7 cellular contexts compared by ENCODE assay signal in genomic region chr16:15022194-15022593, GRCh38. TPM values are rescaled to one million over a fixed set of nuclear protein-coding genes. Genes with fewer than 3 reads are reported as not detected.
DNase-seq lines count a peak whose midpoint lies in the region; ATAC-seq and TF ChIP-seq lines count a peak whose summit lies in the region.
"Not testable (repeated sequence)": the region's sequence is repeated elsewhere in the genome, so short reads cannot be mapped to it uniquely, and the experiment has no call there.

No MANE protein-coding gene starts in this region.

- peak overlapping the region in 1 of 3 experiments; percentile 3 for H3K27ac Mint-ChIP-seq in nephron

- not testable (repeated sequence) for H3K9me3 Mint-ChIP-seq in nephron

- H3K4me3 Mint-ChIP-seq in nephron, result not testable (repeated sequence)

- in situ Hi-C loops in SK-MEL-5 (cut with HindIII; ENCODE audit: low pct_unique_long_range_greater_than_20kb, low sequenced_read_pairs), result not testable (repeated sequence)

- peak; percentile 28 to 51 (median 42) for TF ChIP-seq CTCF in nephron (IDR thresholded peaks at IDR 0.05; ENCODE audit: unreplicated experiment in 3 of 3)

- H3K4me1 Mint-ChIP-seq in nephron, result not testable (repeated sequence)

- peak; percentile 67 for ATAC-seq in GM18498 (IDR thresholded peaks at IDR 0.05; ENCODE audit: unreplicated experiment)
- peak; percentile 43 for ATAC-seq in HG02840 (IDR thresholded peaks at IDR 0.05; ENCODE audit: low FRiP score, unreplicated experiment)

- peak; percentile 95 for DNase-seq in NAMALWA (ENCODE audit: low spot score)
- peak; percentile 82 for DNase-seq in SK-MEL-5 (ENCODE audit: low read depth, low spot score)
- DNase-seq in activated effector memory CD4-positive, alpha-beta T cell treated with Interleukin-2 at 50 U/mL for 16 hours, result peak; percentile 47
- DNase-seq in fibroblast of peridontal ligament (ENCODE audit: extremely low read depth), result peak; percentile 21

- H3K27me3 Mint-ChIP-seq in nephron (ENCODE audit: low read depth), result not testable (repeated sequence)

- H3K36me3 Mint-ChIP-seq in nephron (ENCODE audit: low read depth), result peaks cover 77% of the 10 kb centered on the region

RNA-seq across cellular contexts. Expression of gene NTAN1, which starts 33.7 kb away (rescaled TPM):
- 30.7 and 35.2 TPM in 2 replicates for total RNA-seq in SK-MEL-5 (2014; rRNA removed; shearing (Covaris generic))
- polyA plus RNA-seq in SK-MEL-5 (2015; cell fraction: cytosol; rRNA removed), result 21.1 and 21.2 TPM in 2 replicates
- polyA plus RNA-seq in SK-MEL-5 (2015; cell fraction: nucleus; rRNA removed), result 30.8 and 32.8 TPM in 2 replicates

RNA-seq across cellular contexts. Expression of gene PDXDC1, which starts 47.4 kb away (rescaled TPM):
- total RNA-seq in SK-MEL-5 (2014; rRNA removed; shearing (Covaris generic)), result 127 and 129 TPM in 2 replicates
- 117 and 141 TPM in 2 replicates for polyA plus RNA-seq in SK-MEL-5 (2015; cell fraction: cytosol; rRNA removed)
- polyA plus RNA-seq in SK-MEL-5 (2015; cell fraction: nucleus; rRNA removed), result 170 and 195 TPM in 2 replicates

Comparison
In these comparisons a context has a peak if more than half of its experiments do, and no peak if none do; other contexts are left out.
1. Peak in every context shown above with its lines: DNase-seq and ATAC-seq.
2. DNase-seq: peak in every context shown above with its lines; median percentile 95 in NAMALWA; 82 in SK-MEL-5; 47 in activated effector memory CD4-positive, alpha-beta T cell treated with Interleukin-2 at 50 U/mL for 16 hours; 21 in fibroblast of peridontal ligament.